ENCODE assay signal across 1 cellular context in genomic region chr6:52840763-52841585, GRCh38.
TF ChIP-seq lines count a peak whose summit lies in the region.

Gene GSTA5, minus strand, starts transcription at chr6:52840813.

TF ChIP-seq in K562, 482 proteins besides CTCF, POLR2A, EP300 and RAD21:
- no peak for TF ChIP-seq ZBTB7A (IDR thresholded peaks at IDR 0.05; ENCODE audit: borderline replicate concordance, control insufficient read depth, low read depth, low read length)
- no peak for TF ChIP-seq TSC22D4 (tag; IDR thresholded peaks at IDR 0.05)
- no peak for TF ChIP-seq HOXB6 (CRISPR knock-in tag; IDR thresholded peaks at IDR 0.05; ENCODE audit: borderline replicate concordance)
- no peak for TF ChIP-seq POLR2B (IDR thresholded peaks at IDR 0.05; ENCODE audit: low read depth, partially characterized antibody)
- TF ChIP-seq NR4A1 (CRISPR knock-in tag; IDR thresholded peaks at IDR 0.05): no peak
- no peak for TF ChIP-seq NR4A1 (tag; IDR thresholded peaks at IDR 0.05)
- no peak for TF ChIP-seq SFPQ (IDR thresholded peaks at IDR 0.05; ENCODE audit: low read depth, low read length)
- no peak for TF ChIP-seq XRCC4 (IDR thresholded peaks at IDR 0.05; ENCODE audit: extremely low read depth, insufficient read depth, insufficient read length)
- no peak for TF ChIP-seq SREBF1 (IDR thresholded peaks at IDR 0.05; ENCODE audit: borderline replicate concordance, low read depth, low read length)
- TF ChIP-seq BMI1 (IDR thresholded peaks at IDR 0.05; ENCODE audit: low read length): no peak
- TF ChIP-seq ZNF75A (CRISPR knock-in tag; IDR thresholded peaks at IDR 0.05): no peak
- TF ChIP-seq NKRF (IDR thresholded peaks at IDR 0.05; ENCODE audit: borderline replicate concordance): no peak
- no peak for TF ChIP-seq MED1 (CRISPR knock-in tag; IDR thresholded peaks at IDR 0.05; ENCODE audit: borderline replicate concordance)
- no peak for TF ChIP-seq NCOR1 (IDR thresholded peaks at IDR 0.05)
- no peak for TF ChIP-seq PRPF4 (IDR thresholded peaks at IDR 0.05; ENCODE audit: insufficient read depth, low read depth, low read length, poor library complexity, severe bottlenecking)
- no peak for TF ChIP-seq MTA3 (IDR thresholded peaks at IDR 0.05; ENCODE audit: borderline replicate concordance)
